Comparison of ENCODE assay signal across 11 cellular contexts in the genomic region with DNA sequence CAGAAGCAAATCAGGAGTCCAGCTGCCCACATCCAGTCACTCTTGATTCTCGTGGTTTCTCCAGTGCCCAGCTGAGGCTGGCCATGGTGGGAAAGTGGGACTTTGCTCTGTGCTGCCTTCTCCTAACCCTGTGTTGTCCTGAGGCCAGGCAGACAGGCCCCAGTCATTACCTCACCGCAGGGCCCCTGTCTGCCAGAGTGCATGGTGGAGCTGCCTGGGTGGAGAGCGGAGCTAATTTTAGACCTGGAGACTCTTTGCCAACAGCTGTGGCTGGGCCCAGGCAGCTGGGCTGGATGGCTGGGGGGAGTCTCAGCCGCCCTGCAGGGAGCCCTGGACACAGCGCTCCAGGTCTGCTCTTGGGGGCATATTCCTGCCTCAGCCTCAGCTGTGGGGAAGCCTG. TPM values are rescaled to one million over a fixed set of nuclear protein-coding genes. Genes with fewer than 3 reads are reported as not detected.
A peak's percentile ranks its signal among the peaks of the same experiment; 100 is the strongest.
DNase-seq lines count a peak whose midpoint lies in the region; ATAC-seq and TF ChIP-seq lines count a peak whose summit lies in the region.
"Had no signal": no experiment of that assay in that cellular context is flagged by ENCODE, and none has a peak within 500 bp of the region (broad histone marks: within the 10 kb centered on the region; RNA-seq: fewer than 3 reads in every experiment).

No MANE protein-coding gene starts in this region.

- no peaks in the 10 kb centered on the region for H3K79me1 ChIP-seq in mesendoderm (ENCODE audit: low read length)

- ATAC-seq in left colon, result peak; percentile 31
- no peak for ATAC-seq in T-helper 17 cell
- no peak for ATAC-seq in GM21423 (IDR thresholded peaks at IDR 0.05; ENCODE audit: unreplicated experiment)

- no peak overlapping the region for H3K4ac ChIP-seq in mesendoderm (ENCODE audit: low read depth, low read length)

- H3K9me3 ChIP-seq in uterus (no peaks in the 10 kb centered on the region), T-helper 17 cell (ENCODE audit: control insufficient read depth, low read length, poor library complexity, severe bottlenecking) (no peaks in the 10 kb centered on the region)

- H3K27me3 ChIP-seq in uterus, result no peaks in the 10 kb centered on the region
- H3K27me3 ChIP-seq in mesendoderm (ENCODE audit: insufficient read depth, low read length, poor library complexity), result no peaks in the 10 kb centered on the region

- no peak overlapping the region for H3K56ac ChIP-seq in mesendoderm (ENCODE audit: low read length)

- TF ChIP-seq CTCF in uterus (IDR thresholded peaks at IDR 0.05), result no peak

- H3K4me2 ChIP-seq in mesendoderm (ENCODE audit: low read length), result no peak overlapping the region

- peaks cover 3% of the 10 kb centered on the region for H3K36me3 Mint-ChIP-seq in T-helper 17 cell (ENCODE audit: low read depth)
- H3K36me3 Mint-ChIP-seq: activated naive CD4-positive, alpha-beta T cell treated with anti-CD3 and anti-CD28 coated beads, Interleukin-2, amount 50 U/mL, for 24 hours; mesothelial cell of epicardium had no signal

- no peak overlapping the region for H4K8ac ChIP-seq in mesendoderm (ENCODE audit: low read depth, low read length)

- no peak overlapping the region for H3K27ac Mint-ChIP-seq in T-helper 17 cell
- H3K27ac Mint-ChIP-seq: activated naive CD4-positive, alpha-beta T cell treated with anti-CD3 and anti-CD28 coated beads, Interleukin-2, amount 50 U/mL, for 24 hours; mesothelial cell of epicardium had no signal

- intact Hi-C loops in left colon (cut with DNase I, micrococcal nuclease) (no loop called here), uterus (cut with DNase I; ENCODE audit: low total_unique reads) (no loop called here)

- no peak overlapping the region for H2BK15ac ChIP-seq in mesendoderm (replicated peaks; ENCODE audit: low read depth)

- H2BK120ac ChIP-seq in mesendoderm (ENCODE audit: low read depth, low read length), result no peak overlapping the region

- no peak overlapping the region for H3K4me3 Mint-ChIP-seq in T-helper 17 cell
- H3K4me3 Mint-ChIP-seq: activated naive CD4-positive, alpha-beta T cell treated with anti-CD3 and anti-CD28 coated beads, Interleukin-2, amount 50 U/mL, for 24 hours; mesothelial cell of epicardium had no signal

- no peak overlapping the region for H3K18ac ChIP-seq in mesendoderm (ENCODE audit: low read length)

- H3K4me1 ChIP-seq in uterus (peaks cover 0 to 11% of the 10 kb centered on the region in 2 donors), mesendoderm (ENCODE audit: control insufficient read depth, low read depth, low read length) (no peaks in the 10 kb centered on the region)

- H3K23ac ChIP-seq in mesendoderm (ENCODE audit: low read length), result no peak overlapping the region

- H3K27ac ChIP-seq in uterus, result peak overlapping the region; percentile 67 to 82
- no peak overlapping the region for H3K27ac ChIP-seq in mesendoderm (ENCODE audit: low read depth, low read length)

- WGBS in mesendoderm (ENCODE audit: extremely low coverage, insufficient coverage, low lambda C conversion rate), result no CpG with 5 or more reads among the region's 5 CpGs

- no peak overlapping the region for H2BK5ac ChIP-seq in mesendoderm (ENCODE audit: low read length)

- no peaks in the 10 kb centered on the region for H3K79me2 ChIP-seq in mesendoderm (ENCODE audit: control insufficient read depth, insufficient read depth, low read length)

- DNase-seq in NOMO-1 (lab: John Stamatoyannopoulos, UW; ENCODE audit: unreplicated experiment in 2 of 2) (peak; percentile 31 to 36), NOMO-1 treated with dmso at 0.1 percent for 144 hours (lab: John Stamatoyannopoulos, UW; ENCODE audit: unreplicated experiment) (no peak), amniotic epithelial cell (ENCODE audit: low read depth) (peak; percentile 32), left colon (no peak), uterus (peak; percentile 66 to 69), T-helper 17 cell (no peak), mesendoderm (no peak)
- DNase-seq: stimulated activated CD4-positive, alpha-beta T cell treated with anti-CD3 and anti-CD28 coated beads, Interleukin-2, amount 100 ng/mL, for 24 hours had no signal

- H3K4me1 Mint-ChIP-seq in T-helper 17 cell, result peaks cover 8% of the 10 kb centered on the region
- H3K4me1 Mint-ChIP-seq: activated naive CD4-positive, alpha-beta T cell treated with anti-CD3 and anti-CD28 coated beads, Interleukin-2, amount 50 U/mL, for 24 hours; mesothelial cell of epicardium had no signal

- H3K27me3 Mint-ChIP-seq in T-helper 17 cell, result peaks cover 58% of the 10 kb centered on the region
- H3K27me3 Mint-ChIP-seq: activated naive CD4-positive, alpha-beta T cell treated with anti-CD3 and anti-CD28 coated beads, Interleukin-2, amount 50 U/mL, for 24 hours had no signal

- H3K4me3 ChIP-seq in uterus, result no peak overlapping the region
- H3K4me3 ChIP-seq in mesendoderm (ENCODE audit: low read length), result no peak overlapping the region

- no peak overlapping the region for H2AK5ac ChIP-seq in mesendoderm (ENCODE audit: low read length)

- H3K36me3 ChIP-seq in uterus (no peaks in the 10 kb centered on the region), mesendoderm (ENCODE audit: control insufficient read depth, insufficient read depth, low read length) (no peaks in the 10 kb centered on the region)

- TF ChIP-seq POLR2A in uterus (IDR thresholded peaks at IDR 0.05), result no peak

- no peak overlapping the region for H4K5ac ChIP-seq in mesendoderm (ENCODE audit: low read length)

- no peak overlapping the region for H3K9ac ChIP-seq in mesendoderm (ENCODE audit: low read length)

RNA-seq across cellular contexts. Expression of a gene that starts 21.7 kb away (rescaled TPM):
- 100 to 1,000 TPM; 131 to 143 TPM for total RNA-seq in left colon
- 10 to 100 TPM in 1 of 4 donors, 1 to 10 TPM in 3; 2.2 to 29.2 (median 3.1) TPM for total RNA-seq in uterus
- 1 to 10 TPM; 1.6 to 1.7 TPM for total RNA-seq in T-helper 17 cell
- 16.0 TPM for polyA plus RNA-seq in mesendoderm (2013, experiment 1 of 2)
- 14.7 TPM for polyA plus RNA-seq in mesendoderm (2013, experiment 2 of 2)

Comparison
In these comparisons a context has a peak if more than half of its experiments do, and no peak if none do; other contexts are left out.
1. DNase-seq: peak in NOMO-1 (2 of 2), amniotic epithelial cell (single experiment) and uterus (2 of 2); none in NOMO-1 treated with dmso at 0.1 percent for 144 hours (single experiment), left colon (0 of 2), T-helper 17 cell (0 of 3) and mesendoderm (single experiment).
2. RNA of a gene that starts 21.7 kb away (total RNA-seq): 131 to 143 TPM in left colon; 2.2 to 29.2 TPM in uterus and 1.6 to 1.7 TPM in T-helper 17 cell; every median in the first group is over 4 times any median in the second.